ENCODE assay signal across 1 cellular context in genomic region chr20:25247100-25247665, GRCh38.
TF ChIP-seq lines count a peak whose summit lies in the region.

No MANE protein-coding gene starts in this region.

TF ChIP-seq in HepG2, 621 proteins besides CTCF, POLR2A, EP300 and RAD21 (continued from another document):
- TF ChIP-seq, protein P1, sequence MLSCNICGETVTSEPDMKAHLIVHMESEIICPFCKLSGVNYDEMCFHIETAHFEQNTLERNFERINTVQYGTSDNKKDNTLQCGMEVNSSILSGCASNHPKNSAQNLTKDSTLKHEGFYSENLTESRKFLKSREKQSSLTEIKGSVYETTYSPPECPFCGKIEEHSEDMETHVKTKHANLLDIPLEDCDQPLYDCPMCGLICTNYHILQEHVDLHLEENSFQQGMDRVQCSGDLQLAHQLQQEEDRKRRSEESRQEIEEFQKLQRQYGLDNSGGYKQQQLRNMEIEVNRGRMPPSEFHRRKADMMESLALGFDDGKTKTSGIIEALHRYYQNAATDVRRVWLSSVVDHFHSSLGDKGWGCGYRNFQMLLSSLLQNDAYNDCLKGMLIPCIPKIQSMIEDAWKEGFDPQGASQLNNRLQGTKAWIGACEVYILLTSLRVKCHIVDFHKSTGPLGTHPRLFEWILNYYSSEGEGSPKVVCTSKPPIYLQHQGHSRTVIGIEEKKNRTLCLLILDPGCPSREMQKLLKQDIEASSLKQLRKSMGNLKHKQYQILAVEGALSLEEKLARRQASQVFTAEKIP (CRISPR knock-in tag; IDR thresholded peaks at IDR 0.05; ENCODE audit: borderline replicate concordance): no peak
- TF ChIP-seq HNF1A (IDR thresholded peaks at IDR 0.05; ENCODE audit: low read depth) (no peak), HNF1A (CRISPR knock-in tag; IDR thresholded peaks at IDR 0.05; ENCODE audit: borderline replicate concordance) (no peak), SMC3 (IDR thresholded peaks at IDR 0.05; ENCODE audit: low read length) (0 out of 2 replicates have a peak, but pooled peaks have one; percentile 35), ZNF430 (CRISPR knock-in tag; IDR thresholded peaks at IDR 0.05) (peak; percentile 43), ERF (CRISPR knock-in tag; IDR thresholded peaks at IDR 0.05) (no peak), TFDP2 (CRISPR knock-in tag; IDR thresholded peaks at IDR 0.05) (no peak; the same call in 1 of the 2 replicates), KLF13 (CRISPR knock-in tag; IDR thresholded peaks at IDR 0.05) (peak; percentile 81), FOXC1 (CRISPR knock-in tag; IDR thresholded peaks at IDR 0.05; ENCODE audit: borderline replicate concordance) (peak; percentile 71; the same call in 1 of the 2 replicates), PRDM4 (CRISPR knock-in tag; IDR thresholded peaks at IDR 0.05; ENCODE audit: borderline replicate concordance) (no peak), ZNF12 (CRISPR knock-in tag; IDR thresholded peaks at IDR 0.05) (no peak; the same call in 1 of the 2 replicates), ZNF615 (CRISPR knock-in tag; IDR thresholded peaks at IDR 0.05; ENCODE audit: borderline replicate concordance) (no peak), CENPT (CRISPR knock-in tag; IDR thresholded peaks at IDR 0.05; ENCODE audit: low read depth) (peak; percentile 31; the same call in 1 of the 2 replicates), DBP (CRISPR knock-in tag; IDR thresholded peaks at IDR 0.05; ENCODE audit: not compliant biosample characterization) (no peak), SOX6 (IDR thresholded peaks at IDR 0.05) (no peak), SOX6 (CRISPR knock-in tag; IDR thresholded peaks at IDR 0.05) (peak; percentile 49), ESRRA (CRISPR knock-in tag; IDR thresholded peaks at IDR 0.05; ENCODE audit: low read depth) (peak; percentile 28; the same call in 1 of the 2 replicates), ZNF329 (CRISPR knock-in tag; IDR thresholded peaks at IDR 0.05; ENCODE audit: low read depth) (peak; percentile 47; the same call in 1 of the 2 replicates), PHF8 (CRISPR knock-in tag; IDR thresholded peaks at IDR 0.05) (no peak), ZSCAN12 (CRISPR knock-in tag; IDR thresholded peaks at IDR 0.05) (0 out of 2 replicates have a peak, but pooled peaks have one; percentile 73), ZNF543 (CRISPR knock-in tag; IDR thresholded peaks at IDR 0.05) (peak; percentile 67), BCL6 (CRISPR knock-in tag; IDR thresholded peaks at IDR 0.05) (no peak; the same call in 1 of the 2 replicates), HOXA9 (CRISPR knock-in tag; IDR thresholded peaks at IDR 0.05; ENCODE audit: borderline replicate concordance) (no peak), ZNF562 (CRISPR knock-in tag; IDR thresholded peaks at IDR 0.05; ENCODE audit: borderline replicate concordance) (no peak), ZNF737 (CRISPR knock-in tag; IDR thresholded peaks at IDR 0.05; ENCODE audit: borderline replicate concordance) (no peak; the same call in 1 of the 2 replicates), SNAPC2 (CRISPR knock-in tag; IDR thresholded peaks at IDR 0.05) (no peak), ZSCAN30 (CRISPR knock-in tag; IDR thresholded peaks at IDR 0.05) (no peak), NFYC (CRISPR knock-in tag; IDR thresholded peaks at IDR 0.05) (no peak), ZZZ3 (CRISPR knock-in tag; IDR thresholded peaks at IDR 0.05; ENCODE audit: borderline replicate concordance) (0 out of 2 replicates have a peak, but pooled peaks have one; percentile 59), ZFX (CRISPR knock-in tag; IDR thresholded peaks at IDR 0.05; ENCODE audit: low read depth) (no peak), ZNF724P (CRISPR knock-in tag; IDR thresholded peaks at IDR 0.05; ENCODE audit: borderline replicate concordance) (peak; percentile 29; the same call in 1 of the 2 replicates), HNRNPL (IDR thresholded peaks at IDR 0.05; ENCODE audit: low read depth, low read length) (no peak), ZEB1 (IDR thresholded peaks at IDR 0.05; ENCODE audit: insufficient replicate concordance, low read depth) (no peak), ZSCAN29 (CRISPR knock-in tag; conservative IDR thresholded peaks at IDR 0.05) (no peak), CC2D1A (CRISPR knock-in tag; IDR thresholded peaks at IDR 0.05) (0 out of 2 replicates have a peak, but pooled peaks have one; percentile 22), CBX5 (CRISPR knock-in tag; IDR thresholded peaks at IDR 0.05; ENCODE audit: borderline replicate concordance) (0 out of 2 replicates have a peak, but pooled peaks have one; percentile 45), HOXA5 (CRISPR knock-in tag; IDR thresholded peaks at IDR 0.05) (peak; percentile 59; the same call in 1 of the 2 replicates), ETV5 (CRISPR knock-in tag; IDR thresholded peaks at IDR 0.05; ENCODE audit: borderline replicate concordance) (0 out of 2 replicates have a peak, but pooled peaks have one; percentile 18)
- TF ChIP-seq, protein P2, sequence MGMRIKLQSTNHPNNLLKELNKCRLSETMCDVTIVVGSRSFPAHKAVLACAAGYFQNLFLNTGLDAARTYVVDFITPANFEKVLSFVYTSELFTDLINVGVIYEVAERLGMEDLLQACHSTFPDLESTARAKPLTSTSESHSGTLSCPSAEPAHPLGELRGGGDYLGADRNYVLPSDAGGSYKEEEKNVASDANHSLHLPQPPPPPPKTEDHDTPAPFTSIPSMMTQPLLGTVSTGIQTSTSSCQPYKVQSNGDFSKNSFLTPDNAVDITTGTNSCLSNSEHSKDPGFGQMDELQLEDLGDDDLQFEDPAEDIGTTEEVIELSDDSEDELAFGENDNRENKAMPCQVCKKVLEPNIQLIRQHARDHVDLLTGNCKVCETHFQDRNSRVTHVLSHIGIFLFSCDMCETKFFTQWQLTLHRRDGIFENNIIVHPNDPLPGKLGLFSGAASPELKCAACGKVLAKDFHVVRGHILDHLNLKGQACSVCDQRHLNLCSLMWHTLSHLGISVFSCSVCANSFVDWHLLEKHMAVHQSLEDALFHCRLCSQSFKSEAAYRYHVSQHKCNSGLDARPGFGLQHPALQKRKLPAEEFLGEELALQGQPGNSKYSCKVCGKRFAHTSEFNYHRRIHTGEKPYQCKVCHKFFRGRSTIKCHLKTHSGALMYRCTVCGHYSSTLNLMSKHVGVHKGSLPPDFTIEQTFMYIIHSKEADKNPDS (CRISPR knock-in tag; IDR thresholded peaks at IDR 0.05): no peak
- TF ChIP-seq, protein P3, sequence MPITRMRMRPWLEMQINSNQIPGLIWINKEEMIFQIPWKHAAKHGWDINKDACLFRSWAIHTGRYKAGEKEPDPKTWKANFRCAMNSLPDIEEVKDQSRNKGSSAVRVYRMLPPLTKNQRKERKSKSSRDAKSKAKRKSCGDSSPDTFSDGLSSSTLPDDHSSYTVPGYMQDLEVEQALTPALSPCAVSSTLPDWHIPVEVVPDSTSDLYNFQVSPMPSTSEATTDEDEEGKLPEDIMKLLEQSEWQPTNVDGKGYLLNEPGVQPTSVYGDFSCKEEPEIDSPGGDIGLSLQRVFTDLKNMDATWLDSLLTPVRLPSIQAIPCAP (CRISPR knock-in tag; IDR thresholded peaks at IDR 0.05; ENCODE audit: low read depth): 0 out of 2 replicates have a peak, but pooled peaks have one; percentile 18
- TF ChIP-seq, protein P4, sequence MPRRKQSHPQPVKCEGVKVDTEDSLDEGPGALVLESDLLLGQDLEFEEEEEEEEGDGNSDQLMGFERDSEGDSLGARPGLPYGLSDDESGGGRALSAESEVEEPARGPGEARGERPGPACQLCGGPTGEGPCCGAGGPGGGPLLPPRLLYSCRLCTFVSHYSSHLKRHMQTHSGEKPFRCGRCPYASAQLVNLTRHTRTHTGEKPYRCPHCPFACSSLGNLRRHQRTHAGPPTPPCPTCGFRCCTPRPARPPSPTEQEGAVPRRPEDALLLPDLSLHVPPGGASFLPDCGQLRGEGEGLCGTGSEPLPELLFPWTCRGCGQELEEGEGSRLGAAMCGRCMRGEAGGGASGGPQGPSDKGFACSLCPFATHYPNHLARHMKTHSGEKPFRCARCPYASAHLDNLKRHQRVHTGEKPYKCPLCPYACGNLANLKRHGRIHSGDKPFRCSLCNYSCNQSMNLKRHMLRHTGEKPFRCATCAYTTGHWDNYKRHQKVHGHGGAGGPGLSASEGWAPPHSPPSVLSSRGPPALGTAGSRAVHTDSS (CRISPR knock-in tag; conservative IDR thresholded peaks at IDR 0.05): 0 out of 2 replicates have a peak, but pooled peaks have one; percentile 48
- TF ChIP-seq, protein P5, sequence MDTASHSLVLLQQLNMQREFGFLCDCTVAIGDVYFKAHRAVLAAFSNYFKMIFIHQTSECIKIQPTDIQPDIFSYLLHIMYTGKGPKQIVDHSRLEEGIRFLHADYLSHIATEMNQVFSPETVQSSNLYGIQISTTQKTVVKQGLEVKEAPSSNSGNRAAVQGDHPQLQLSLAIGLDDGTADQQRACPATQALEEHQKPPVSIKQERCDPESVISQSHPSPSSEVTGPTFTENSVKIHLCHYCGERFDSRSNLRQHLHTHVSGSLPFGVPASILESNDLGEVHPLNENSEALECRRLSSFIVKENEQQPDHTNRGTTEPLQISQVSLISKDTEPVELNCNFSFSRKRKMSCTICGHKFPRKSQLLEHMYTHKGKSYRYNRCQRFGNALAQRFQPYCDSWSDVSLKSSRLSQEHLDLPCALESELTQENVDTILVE (CRISPR knock-in tag; IDR thresholded peaks at IDR 0.05): 0 out of 2 replicates have a peak, but pooled peaks have one; percentile 5
- TF ChIP-seq, protein P6, sequence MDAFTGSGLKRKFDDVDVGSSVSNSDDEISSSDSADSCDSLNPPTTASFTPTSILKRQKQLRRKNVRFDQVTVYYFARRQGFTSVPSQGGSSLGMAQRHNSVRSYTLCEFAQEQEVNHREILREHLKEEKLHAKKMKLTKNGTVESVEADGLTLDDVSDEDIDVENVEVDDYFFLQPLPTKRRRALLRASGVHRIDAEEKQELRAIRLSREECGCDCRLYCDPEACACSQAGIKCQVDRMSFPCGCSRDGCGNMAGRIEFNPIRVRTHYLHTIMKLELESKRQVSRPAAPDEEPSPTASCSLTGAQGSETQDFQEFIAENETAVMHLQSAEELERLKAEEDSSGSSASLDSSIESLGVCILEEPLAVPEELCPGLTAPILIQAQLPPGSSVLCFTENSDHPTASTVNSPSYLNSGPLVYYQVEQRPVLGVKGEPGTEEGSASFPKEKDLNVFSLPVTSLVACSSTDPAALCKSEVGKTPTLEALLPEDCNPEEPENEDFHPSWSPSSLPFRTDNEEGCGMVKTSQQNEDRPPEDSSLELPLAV (CRISPR knock-in tag; conservative IDR thresholded peaks at IDR 0.05; ENCODE audit: low read depth): no peak
